Comparison of ENCODE assay signal across 17 cellular contexts in genomic region chr2:54503828-54504227, GRCh38. TPM values are rescaled to one million over a fixed set of nuclear protein-coding genes. Genes with fewer than 3 reads are reported as not detected.
DNase-seq lines count a peak whose midpoint lies in the region; ATAC-seq and TF ChIP-seq lines count a peak whose summit lies in the region.
"Had no signal": no experiment of that assay in that cellular context is flagged by ENCODE, and none has a peak within 500 bp of the region (broad histone marks: within the 10 kb centered on the region; RNA-seq: fewer than 3 reads in every experiment).

No MANE protein-coding gene starts in this region.

- H3K4me1 Mint-ChIP-seq in HFFc6 (ENCODE audit: low read depth): peaks cover 41% of the 10 kb centered on the region
- no peaks in the 10 kb centered on the region for H3K4me1 Mint-ChIP-seq in activated T-helper 2 cell treated with anti-CD3 and anti-CD28 coated beads, Interferon-gamma antibody, Interleukin-2, Interleukin-4, amounts not matched to agents 10 μg/mL and 5 μg/mL and 100 μg/mL, durations not matched to agents 14 hours and 24 hours and 36 hours (ENCODE audit: low read depth)
- H3K4me1 Mint-ChIP-seq in natural killer cell treated with Interleukin-12 subunit alpha and Interleukin-12 subunit beta and Interleukin-15 and Interleukin-18, amount 100 ng/mL, for 72 hours (ENCODE audit: low read depth in 2 of 2): no peaks in the 10 kb centered on the region
- H3K4me1 Mint-ChIP-seq: CD14-positive monocyte; CD4-positive, alpha-beta memory T cell had no signal

- H3K4me1 ChIP-seq in fibroblast of lung (ENCODE audit: control insufficient read depth, extremely low read depth, insufficient read depth, low read length) (peaks cover 27% of the 10 kb centered on the region), suprapubic skin (peaks cover 46% of the 10 kb centered on the region)

- no peak overlapping the region for H3K4me3 ChIP-seq in fibroblast of lung (replicated peaks in 1 of 4; ENCODE audit: control extremely low read depth in 1 of 4, insufficient read depth in 1 of 4, low read depth in 3 of 4, low read length in 4 of 4)
- H3K4me3 ChIP-seq in suprapubic skin: no peak overlapping the region
- H3K4me3 ChIP-seq: BLaER1, HAP-1, K562 had no signal

- peak overlapping the region; percentile 51; the same call in 1 of the 2 replicates for H3K27ac Mint-ChIP-seq in HFFc6
- no peak overlapping the region for H3K27ac Mint-ChIP-seq in activated T-helper 2 cell treated with anti-CD3 and anti-CD28 coated beads, Interferon-gamma antibody, Interleukin-2, Interleukin-4, amounts not matched to agents 10 μg/mL and 5 μg/mL and 100 μg/mL, durations not matched to agents 14 hours and 24 hours and 36 hours
- H3K27ac Mint-ChIP-seq in natural killer cell treated with Interleukin-12 subunit alpha and Interleukin-12 subunit beta and Interleukin-15 and Interleukin-18, amount 100 ng/mL, for 72 hours: no peak overlapping the region
- H3K27ac Mint-ChIP-seq: CD14-positive monocyte; CD4-positive, alpha-beta memory T cell had no signal

- no peaks in the 10 kb centered on the region for H3K27me3 ChIP-seq in fibroblast of lung (ENCODE audit: control insufficient read depth, insufficient read depth, low read length)
- no peaks in the 10 kb centered on the region for H3K27me3 ChIP-seq in suprapubic skin
- H3K27me3 ChIP-seq: BLaER1 had no signal

- H3K4me3 Mint-ChIP-seq in HFFc6: peak overlapping the region; percentile 52; the same call in 1 of the 2 replicates
- no peak overlapping the region for H3K4me3 Mint-ChIP-seq in activated T-helper 2 cell treated with anti-CD3 and anti-CD28 coated beads, Interferon-gamma antibody, Interleukin-2, Interleukin-4, amounts not matched to agents 10 μg/mL and 5 μg/mL and 100 μg/mL, durations not matched to agents 14 hours and 24 hours and 36 hours (ENCODE audit: low read depth)
- no peak overlapping the region for H3K4me3 Mint-ChIP-seq in natural killer cell treated with Interleukin-12 subunit alpha and Interleukin-12 subunit beta and Interleukin-15 and Interleukin-18, amount 100 ng/mL, for 72 hours
- H3K4me3 Mint-ChIP-seq: CD14-positive monocyte; CD4-positive, alpha-beta memory T cell had no signal

- H3K9me3 ChIP-seq in fibroblast of lung (ENCODE audit: control insufficient read depth, insufficient read depth, low read depth, low read length) (no peaks in the 10 kb centered on the region), suprapubic skin (no peaks in the 10 kb centered on the region)
- H3K9me3 ChIP-seq: HAP-1 had no signal

- TF ChIP-seq EP300 in suprapubic skin (IDR thresholded peaks at IDR 0.05): no peak

- no peak overlapping the region for H3K9ac ChIP-seq in fibroblast of lung (ENCODE audit: insufficient read depth, low read length)
- H3K9ac ChIP-seq: BLaER1 had no signal

- ATAC-seq in HG03457 (IDR thresholded peaks at IDR 0.05; ENCODE audit: unreplicated experiment) (no peak), GM19324 (IDR thresholded peaks at IDR 0.05; ENCODE audit: low FRiP score, unreplicated experiment) (no peak)
- ATAC-seq in natural killer cell treated with Interleukin-12 subunit alpha and Interleukin-12 subunit beta and Interleukin-15 and Interleukin-18, amount 100 ng/mL, for 72 hours: no peak

- peak; percentile 18 for DNase-seq in ELR (ENCODE audit: low read depth)
- DNase-seq in HFFc6: no peak
- DNase-seq in fibroblast of lung (ENCODE audit: low read depth in 2 of 2): no peak
- no peak for DNase-seq in suprapubic skin (ENCODE audit: low spot score in 2 of 2)
- no peak for DNase-seq in activated T-helper 2 cell treated with anti-CD3 and anti-CD28 coated beads, Interferon-gamma antibody, Interleukin-2, Interleukin-4, amounts not matched to agents 10 μg/mL and 5 μg/mL and 100 μg/mL, durations not matched to agents 14 hours and 24 hours and 36 hours (ENCODE audit: low spot score)
- no peak for DNase-seq in natural killer cell treated with Interleukin-12 subunit alpha and Interleukin-12 subunit beta and Interleukin-15 and Interleukin-18, amount 100 ng/mL, for 72 hours (ENCODE audit: low spot score)
- DNase-seq: DMS153, DMS79, GF-D8 had no signal

- TF ChIP-seq CTCF in HFFc6 (IDR thresholded peaks at IDR 0.05) (no peak), fibroblast of lung (conservative IDR thresholded peaks at IDR 0.05 in 1 of 2, IDR thresholded peaks at IDR 0.05 in 1 of 2; ENCODE audit: low read depth in 1 of 2, low read length in 2 of 2) (no peak), suprapubic skin (IDR thresholded peaks at IDR 0.05) (no peak)

- H3K36me3 ChIP-seq in fibroblast of lung (ENCODE audit: control insufficient read depth, insufficient read depth, low read length): no peaks in the 10 kb centered on the region
- H3K36me3 ChIP-seq in suprapubic skin: no peaks in the 10 kb centered on the region
- H3K36me3 ChIP-seq: BLaER1, HAP-1 had no signal

- H3K36me3 Mint-ChIP-seq in HFFc6 (ENCODE audit: low read depth): no peaks in the 10 kb centered on the region
- H3K36me3 Mint-ChIP-seq in activated T-helper 2 cell treated with anti-CD3 and anti-CD28 coated beads, Interferon-gamma antibody, Interleukin-2, Interleukin-4, amounts not matched to agents 10 μg/mL and 5 μg/mL and 100 μg/mL, durations not matched to agents 14 hours and 24 hours and 36 hours (ENCODE audit: low read depth): no peaks in the 10 kb centered on the region
- no peaks in the 10 kb centered on the region for H3K36me3 Mint-ChIP-seq in natural killer cell treated with Interleukin-12 subunit alpha and Interleukin-12 subunit beta and Interleukin-15 and Interleukin-18, amount 100 ng/mL, for 72 hours
- H3K36me3 Mint-ChIP-seq: CD14-positive monocyte; CD4-positive, alpha-beta memory T cell had no signal

- intact Hi-C loops in activated T-helper 2 cell treated with anti-CD3 and anti-CD28 coated beads, Interferon-gamma antibody, Interleukin-2, Interleukin-4, amounts not matched to agents 10 μg/mL and 5 μg/mL and 100 μg/mL, durations not matched to agents 14 hours and 24 hours and 36 hours (cut with micrococcal nuclease): loop anchor here (5.0 kb wide), 1 partner anchor 397 kb away; no protein-coding TSS in a partner anchor

- peaks cover 3% of the 10 kb centered on the region; the same call in 1 of the 2 replicates for H3K27me3 Mint-ChIP-seq in HFFc6 (ENCODE audit: insufficient read depth)
- H3K27me3 Mint-ChIP-seq in activated T-helper 2 cell treated with anti-CD3 and anti-CD28 coated beads, Interferon-gamma antibody, Interleukin-2, Interleukin-4, amounts not matched to agents 10 μg/mL and 5 μg/mL and 100 μg/mL, durations not matched to agents 14 hours and 24 hours and 36 hours (ENCODE audit: low read depth): peaks cover 16% of the 10 kb centered on the region
- H3K27me3 Mint-ChIP-seq in natural killer cell treated with Interleukin-12 subunit alpha and Interleukin-12 subunit beta and Interleukin-15 and Interleukin-18, amount 100 ng/mL, for 72 hours: peaks cover 0 to 2% of the 10 kb centered on the region in 2 donors
- H3K27me3 Mint-ChIP-seq: CD4-positive, alpha-beta memory T cell had no signal

- H3K79me2 ChIP-seq in fibroblast of lung (ENCODE audit: control insufficient read depth, insufficient read depth, low read length): peaks cover 86% of the 10 kb centered on the region

- TF ChIP-seq POLR2A in suprapubic skin (IDR thresholded peaks at IDR 0.05): no peak

- 72% methylated on average over 1 of the region's 1 CpG for WGBS in suprapubic skin

- H4K20me1 ChIP-seq in fibroblast of lung (ENCODE audit: control insufficient read depth, extremely low read depth, insufficient read depth, low read length): peaks cover 6% of the 10 kb centered on the region
- H4K20me1 ChIP-seq: BLaER1 had no signal

- no peak overlapping the region for H2AFZ ChIP-seq in fibroblast of lung (ENCODE audit: low read length)

- no peaks in the 10 kb centered on the region for H3K9me3 Mint-ChIP-seq in HFFc6
- no peaks in the 10 kb centered on the region for H3K9me3 Mint-ChIP-seq in activated T-helper 2 cell treated with anti-CD3 and anti-CD28 coated beads, Interferon-gamma antibody, Interleukin-2, Interleukin-4, amounts not matched to agents 10 μg/mL and 5 μg/mL and 100 μg/mL, durations not matched to agents 14 hours and 24 hours and 36 hours
- no peaks in the 10 kb centered on the region for H3K9me3 Mint-ChIP-seq in natural killer cell treated with Interleukin-12 subunit alpha and Interleukin-12 subunit beta and Interleukin-15 and Interleukin-18, amount 100 ng/mL, for 72 hours
- H3K9me3 Mint-ChIP-seq: CD14-positive monocyte; CD4-positive, alpha-beta memory T cell had no signal

- H3K4me2 ChIP-seq in fibroblast of lung (ENCODE audit: extremely low read depth, insufficient read depth, low read length): no peak overlapping the region
- H3K4me2 ChIP-seq: BLaER1 had no signal

- peak overlapping the region; percentile 15 for H3K27ac ChIP-seq in fibroblast of lung (ENCODE audit: insufficient read depth, low read length)
- H3K27ac ChIP-seq in suprapubic skin: peak overlapping the region; percentile 73
- H3K27ac ChIP-seq: BLaER1, HL-60 had no signal

RNA-seq across cellular contexts. Expression of gene SPTBN1, which starts 47.7 kb away (rescaled TPM):
- 100 to 1,000 TPM; 128 to 169 (median 159) TPM for total RNA-seq in HFFc6 (2021; fragmentation: NEBNext Ultra II Directional; extraction: Animal tissue kit (Norgen Biotek cat#: 25700))
- total RNA-seq in fibroblast of lung (229 and 325 TPM in 2 replicates), suprapubic skin (100 to 1,000 TPM; 173 to 250 (median 203) TPM)
- polyA plus RNA-seq in fibroblast of lung: 112 and 123 TPM in 2 replicates
- polyA plus RNA-seq in fibroblast of lung (2012): 139 and 178 TPM in 2 replicates
- 262 and 389 TPM in 2 replicates for polyA minus RNA-seq in fibroblast of lung (ENCODE audit: low replicate concordance)
- 67.9 and 70.3 TPM in 2 replicates for total RNA-seq in activated T-helper 2 cell treated with anti-CD3 and anti-CD28 coated beads, Interferon-gamma antibody, Interleukin-2, Interleukin-4, amounts not matched to agents 10 μg/mL and 5 μg/mL and 100 μg/mL, durations not matched to agents 14 hours and 24 hours and 36 hours
- 10 to 100 TPM; 39.1 to 41.8 TPM for total RNA-seq in natural killer cell treated with Interleukin-12 subunit alpha and Interleukin-12 subunit beta and Interleukin-15 and Interleukin-18, amount 100 ng/mL, for 72 hours
